8 cellular contexts compared by ENCODE assay signal in the genomic region with DNA sequence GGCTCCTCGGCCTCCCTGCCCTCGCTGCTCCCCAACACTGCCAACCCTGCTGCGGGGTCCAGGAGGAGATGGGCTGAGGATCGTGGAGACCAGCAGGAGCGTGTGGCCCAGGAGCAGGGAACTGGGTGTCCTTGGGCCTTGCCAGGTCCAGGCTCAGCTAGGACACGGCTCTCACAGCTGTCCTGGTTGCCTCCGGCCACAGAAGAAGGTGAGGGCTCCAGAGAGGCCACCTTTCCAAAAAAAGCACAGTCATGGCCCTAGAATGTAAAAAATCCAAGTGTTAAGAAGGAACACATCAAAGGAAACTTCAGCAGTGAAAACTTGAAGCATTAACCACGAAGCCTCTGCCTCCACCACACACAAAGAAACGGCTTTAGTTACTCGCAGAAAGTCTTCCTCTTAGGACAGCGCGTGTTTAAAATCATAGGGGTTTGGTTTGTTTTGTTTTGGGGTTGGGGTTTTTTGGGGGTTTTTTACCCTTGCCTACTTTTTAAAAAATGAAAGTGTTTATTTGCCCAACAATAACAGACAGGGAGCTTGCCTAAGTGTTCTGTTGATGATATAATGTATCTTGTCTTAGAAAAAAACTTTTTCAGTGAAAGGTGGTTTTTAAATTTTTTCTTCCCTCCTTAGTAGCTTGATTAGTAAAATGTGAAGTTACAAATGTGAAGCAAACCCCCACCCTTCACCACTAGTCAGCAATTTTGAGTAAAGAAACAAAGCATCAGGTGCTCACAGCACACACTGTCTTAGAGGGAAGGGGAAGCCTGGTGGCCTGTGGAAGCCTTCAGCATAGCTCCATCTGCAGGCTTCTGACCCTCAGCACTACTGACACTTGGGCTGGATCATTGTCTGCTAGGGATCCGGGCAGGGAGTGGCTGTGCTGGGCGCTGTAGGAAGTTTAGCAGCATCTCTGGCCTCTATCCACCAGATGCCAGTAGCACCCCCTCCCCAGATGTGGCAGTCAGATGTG. TPM values are rescaled to one million over a fixed set of nuclear protein-coding genes. Genes with fewer than 3 reads are reported as not detected.
DNase-seq lines count a peak whose midpoint lies in the region; ATAC-seq and TF ChIP-seq lines count a peak whose summit lies in the region.

No MANE protein-coding gene starts in this region.

- DNase-seq in DMS114 treated with DMSO at 0.1 percent for 48 hours (lab: John Stamatoyannopoulos, UW; ENCODE audit: unreplicated experiment) (peak; percentile 39), Kasumi-1 (lab: John Stamatoyannopoulos, UW) (peak; percentile 54 to 69), iPS-NIHi7 (ENCODE audit: extremely low spot score) (peak; percentile 73), upper lobe of right lung (no peak), T-helper 9 cell (no peak)
- DNase-seq in activated T-cell treated with anti-CD3 and anti-CD28 coated beads, Interleukin-2, amount 50 U/mL, for 48 hours, result peak; percentile 53 to 59

- no peak overlapping the region for H3K4me3 ChIP-seq in upper lobe of right lung

- intact Hi-C loops in upper lobe of right lung (cut with DNase I), result loop anchor here (10.0 kb wide), 2 partner anchors 45 to 95 kb away; no protein-coding TSS in a partner anchor

- peaks cover 63% of the 10 kb centered on the region for H3K36me3 ChIP-seq in upper lobe of right lung

- peak; percentile 60 for ATAC-seq in GM21367 (IDR thresholded peaks at IDR 0.05; ENCODE audit: unreplicated experiment)
- peak; percentile 66 for ATAC-seq in upper lobe of right lung
- no peak for ATAC-seq in GM19467 (IDR thresholded peaks at IDR 0.05; ENCODE audit: unreplicated experiment)

- peak overlapping the region; percentile 42 for H3K27ac ChIP-seq in upper lobe of right lung

- H3K27me3 ChIP-seq in upper lobe of right lung, result no peaks in the 10 kb centered on the region

- peak; percentile 32 for TF ChIP-seq CTCF in upper lobe of right lung (IDR thresholded peaks at IDR 0.05)

- H3K4me1 ChIP-seq in upper lobe of right lung, result peaks cover 72% of the 10 kb centered on the region

- H3K9me3 ChIP-seq in upper lobe of right lung, result no peaks in the 10 kb centered on the region

RNA-seq across cellular contexts. Expression of a gene that starts 60.0 kb away (rescaled TPM):
- 101 TPM for total RNA-seq in upper lobe of right lung

Comparison
In these comparisons a context has a peak if more than half of its experiments do, and no peak if none do; other contexts are left out.
1. DNase-seq: peak in DMS114 treated with DMSO at 0.1 percent for 48 hours (single experiment), Kasumi-1 (2 of 2), activated T-cell treated with anti-CD3 and anti-CD28 coated beads, Interleukin-2, amount 50 U/mL, for 48 hours (2 of 2) and iPS-NIHi7 (single experiment); none in upper lobe of right lung (single experiment) and T-helper 9 cell (single experiment).